In genomic region chr3:40086890-40087884, GRCh38 we compare ENCODE assay signal across 1 cellular context.
TF ChIP-seq lines count a peak whose summit lies in the region.

No MANE protein-coding gene starts in this region.

TF ChIP-seq in HepG2, 621 proteins besides CTCF, POLR2A, EP300 and RAD21 (continued from another document and continues in another):
- peak; percentile 77 for TF ChIP-seq HNF1A (IDR thresholded peaks at IDR 0.05; ENCODE audit: low read depth)
- peak; percentile 58; the same call in 1 of the 2 replicates for TF ChIP-seq HNF1A (CRISPR knock-in tag; IDR thresholded peaks at IDR 0.05; ENCODE audit: borderline replicate concordance)
- TF ChIP-seq PHF5A (CRISPR knock-in tag; IDR thresholded peaks at IDR 0.05; ENCODE audit: low read depth, unreplicated experiment) = no peak
- no peak for TF ChIP-seq ZNF563 (CRISPR knock-in tag; IDR thresholded peaks at IDR 0.05)
- TF ChIP-seq ZNF331 (CRISPR knock-in tag; IDR thresholded peaks at IDR 0.05) = peak; percentile 73
- TF ChIP-seq TBX2 (CRISPR knock-in tag; IDR thresholded peaks at IDR 0.05; ENCODE audit: borderline replicate concordance) = no peak
- TF ChIP-seq KDM5B (CRISPR knock-in tag; IDR thresholded peaks at IDR 0.05; ENCODE audit: borderline replicate concordance) = no peak
- TF ChIP-seq HOXA7 (CRISPR knock-in tag; IDR thresholded peaks at IDR 0.05) = no peak
- no peak for TF ChIP-seq ZUFSP (CRISPR knock-in tag; IDR thresholded peaks at IDR 0.05; ENCODE audit: borderline replicate concordance)
- no peak for TF ChIP-seq PAWR (CRISPR knock-in tag; IDR thresholded peaks at IDR 0.05; ENCODE audit: borderline replicate concordance)
- TF ChIP-seq RBM39 (IDR thresholded peaks at IDR 0.05; ENCODE audit: low read depth, low read length, poor library complexity, severe bottlenecking) = no peak
- TF ChIP-seq BCL6 (CRISPR knock-in tag; IDR thresholded peaks at IDR 0.05) = peak; percentile 78; the same call in 1 of the 2 replicates
- no peak for TF ChIP-seq KLF6 (CRISPR knock-in tag; IDR thresholded peaks at IDR 0.05)
- TF ChIP-seq RNF2 (conservative IDR thresholded peaks at IDR 0.05; ENCODE audit: low read depth) = no peak
- TF ChIP-seq ZSCAN12 (CRISPR knock-in tag; IDR thresholded peaks at IDR 0.05) = no peak
- TF ChIP-seq ARID4A (CRISPR knock-in tag; IDR thresholded peaks at IDR 0.05; ENCODE audit: borderline replicate concordance) = 0 out of 2 replicates have a peak, but pooled peaks have one; percentile 6
- no peak for TF ChIP-seq MAF1 (CRISPR knock-in tag; IDR thresholded peaks at IDR 0.05; ENCODE audit: borderline replicate concordance)
- peak; percentile 67; the same call in 1 of the 2 replicates for TF ChIP-seq RERE (CRISPR knock-in tag; IDR thresholded peaks at IDR 0.05; ENCODE audit: low read depth)
- no peak for TF ChIP-seq MYPOP (CRISPR knock-in tag; IDR thresholded peaks at IDR 0.05)
- TF ChIP-seq ATF3 (CRISPR knock-in tag; IDR thresholded peaks at IDR 0.05) = no peak
- no peak for TF ChIP-seq FOSL2 (CRISPR knock-in tag; IDR thresholded peaks at IDR 0.05)
- no peak for TF ChIP-seq HNRNPH1 (optimal IDR thresholded peaks at IDR 0.05; ENCODE audit: low read depth, low read length)
- TF ChIP-seq KAT2B (IDR thresholded peaks at IDR 0.05; ENCODE audit: borderline replicate concordance, low read depth, low read length) = no peak
- no peak for TF ChIP-seq ZNF552 (CRISPR knock-in tag; IDR thresholded peaks at IDR 0.05; ENCODE audit: borderline replicate concordance)
- no peak for TF ChIP-seq NR2F6 (IDR thresholded peaks at IDR 0.05)
- TF ChIP-seq NR2F6 (CRISPR knock-in tag; IDR thresholded peaks at IDR 0.05) = 0 out of 2 replicates have a peak, but pooled peaks have one; percentile 23
- no peak for TF ChIP-seq FOSL1 (CRISPR knock-in tag; IDR thresholded peaks at IDR 0.05; ENCODE audit: borderline replicate concordance)
- TF ChIP-seq ZNF710 (CRISPR knock-in tag; IDR thresholded peaks at IDR 0.05; ENCODE audit: borderline replicate concordance) = no peak
- no peak for TF ChIP-seq NFKB2 (CRISPR knock-in tag; IDR thresholded peaks at IDR 0.05; ENCODE audit: borderline replicate concordance)
- TF ChIP-seq ZFX (CRISPR knock-in tag; IDR thresholded peaks at IDR 0.05; ENCODE audit: low read depth) = no peak
